8 cellular contexts compared by ENCODE assay signal in the genomic region with DNA sequence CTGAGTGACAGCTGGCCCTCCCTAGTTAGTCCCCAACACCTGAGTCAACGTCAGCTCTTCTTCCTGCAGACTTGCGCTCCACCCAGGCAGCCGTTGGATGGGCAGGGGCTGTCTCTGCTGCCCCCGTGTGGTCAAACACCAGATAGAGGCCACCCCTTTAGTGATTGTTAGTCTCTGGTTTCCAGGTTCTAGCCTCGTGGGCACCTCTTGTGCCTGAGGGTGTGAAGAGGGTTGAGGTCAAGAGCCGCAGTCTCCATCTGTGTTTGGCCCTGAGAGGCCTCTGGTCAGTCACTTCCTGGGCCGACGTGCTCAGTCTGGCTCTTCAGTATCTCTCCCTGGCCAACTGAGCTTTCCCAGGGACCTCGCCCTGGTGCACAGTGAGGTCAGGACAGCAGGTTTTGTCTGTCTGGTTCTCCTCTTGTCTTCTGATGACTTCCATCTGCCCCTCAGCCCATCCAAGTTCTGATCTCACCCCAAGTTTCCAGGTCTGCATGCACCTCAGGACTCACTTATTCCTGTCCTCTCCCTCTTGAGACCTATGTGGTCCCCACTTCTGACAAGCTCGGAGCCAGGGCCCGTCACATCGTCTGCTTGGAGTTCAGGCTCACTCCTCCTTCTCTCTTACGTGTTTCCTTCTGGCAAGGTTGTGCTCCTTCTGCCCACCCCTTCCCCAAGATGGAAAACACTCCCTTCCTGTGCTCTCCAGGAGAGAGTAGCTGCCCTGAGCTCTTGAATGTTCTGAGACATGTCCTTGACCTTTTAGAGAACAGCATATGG. TPM values are rescaled to one million over a fixed set of nuclear protein-coding genes. Genes with fewer than 3 reads are reported as not detected.
A peak's percentile ranks its signal among the peaks of the same experiment; 100 is the strongest.
DNase-seq lines count a peak whose midpoint lies in the region; ATAC-seq and TF ChIP-seq lines count a peak whose summit lies in the region.

No MANE protein-coding gene starts in this region.

- no peaks in the 10 kb centered on the region for H3K27me3 ChIP-seq in adrenal gland
- H3K27me3 ChIP-seq in iPS DF 6.9 (ENCODE audit: control insufficient read depth, insufficient read depth, low read length): no peaks in the 10 kb centered on the region

- H3K9me3 ChIP-seq in adrenal gland (replicated peaks in 1 of 3): no peaks in the 10 kb centered on the region
- no peaks in the 10 kb centered on the region for H3K9me3 ChIP-seq in iPS DF 6.9 (ENCODE audit: control insufficient read depth, insufficient read depth, low read length)

- H3K27ac ChIP-seq in adrenal gland: no peak overlapping the region
- H3K27ac ChIP-seq in iPS DF 6.9 (ENCODE audit: low read length): no peak overlapping the region

- ATAC-seq in HG03571 (IDR thresholded peaks at IDR 0.05; ENCODE audit: unreplicated experiment): no peak

- no peak overlapping the region for H3K4me3 ChIP-seq in adrenal gland
- H3K4me3 ChIP-seq in iPS DF 6.9 (ENCODE audit: low read length): no peak overlapping the region

- TF ChIP-seq POLR2A in adrenal gland (IDR thresholded peaks at IDR 0.05): no peak

- DNase-seq in GDM1 (lab: John Stamatoyannopoulos, UW): peak; percentile 20
- peak; percentile 53 to 61 for DNase-seq in Kasumi-1 (lab: John Stamatoyannopoulos, UW)
- DNase-seq in T-helper 1 cell: peak in 4 of 5 donors; percentile 37 to 70 (median 50)
- peak; percentile 54 to 81 (median 62) for DNase-seq in adrenal gland
- DNase-seq in iPS DF 6.9 (ENCODE audit: low read depth, low spot score): peak; percentile 54
- peak; percentile 73 to 78 for DNase-seq in stimulated activated CD4-positive, alpha-beta T cell treated with anti-CD3 and anti-CD28 coated beads, Interleukin-2, amount 100 ng/mL, for 24 hours
- DNase-seq in cortex of kidney (lab: John Stamatoyannopoulos, UW): no peak

- TF ChIP-seq CTCF in adrenal gland (IDR thresholded peaks at IDR 0.05): peak; percentile 58 to 78 (median 66)

- 32 to 39% (median 35%) methylated on average over 13 of the region's 13 CpGs for WGBS in adrenal gland, 4 donors
- whole genome bisulfite sequencing in iPS DF 6.9 (ENCODE audit: insufficient coverage, insufficient read length): no CpG with 5 or more reads among the region's 13 CpGs

- intact Hi-C loops in adrenal gland (cut with DNase I): loop anchor here (10.0 kb wide), 3 partner anchors 70 to 400 kb away; a partner anchor contains a TSS

- H3K4me1 ChIP-seq in adrenal gland (replicated peaks in 1 of 2) (peaks cover 5 to 9% of the 10 kb centered on the region in 2 donors), iPS DF 6.9 (ENCODE audit: control insufficient read depth, insufficient read depth, low read length) (0 out of 2 replicates have a peak, but pooled peaks cover 1% of the 10 kb centered on the region)

- H3K36me3 ChIP-seq in adrenal gland (replicated peaks in 1 of 2): peaks cover 0 to 57% of the 10 kb centered on the region in 2 donors
- peaks cover 15% of the 10 kb centered on the region for H3K36me3 ChIP-seq in iPS DF 6.9 (ENCODE audit: control insufficient read depth, insufficient read depth, low read length)

RNA-seq across cellular contexts. Expression of a gene that starts 20.9 kb away (rescaled TPM):
- 100 to 1,000 TPM in 4 of 8 donors, 10 to 100 TPM in 4; 68.4 to 147 (median 98.2) TPM for total RNA-seq in adrenal gland
- polyA plus RNA-seq in adrenal gland: 10 to 100 TPM; 53.4 to 100.0 (median 78.7) TPM

RNA-seq across cellular contexts. Expression of a gene that starts 48.1 kb away (rescaled TPM):
- 1 to 10 TPM; 1.6 to 6.1 (median 3.7) TPM for total RNA-seq in adrenal gland
- 10 to 100 TPM in 2 of 3 donors, under 1 TPM in 1; 0.68 to 19.5 (median 10.3) TPM for polyA plus RNA-seq in adrenal gland
